Comparison of ENCODE assay signal across 11 cellular contexts in genomic region chr9:94655739-94656138, GRCh38. TPM values are rescaled to one million over a fixed set of nuclear protein-coding genes. Genes with fewer than 3 reads are reported as not detected.
A peak's percentile ranks its signal among the peaks of the same experiment; 100 is the strongest.
DNase-seq lines count a peak whose midpoint lies in the region; ATAC-seq and TF ChIP-seq lines count a peak whose summit lies in the region.
"Had no signal": no experiment of that assay in that cellular context is flagged by ENCODE, and none has a peak within 500 bp of the region (broad histone marks: within the 10 kb centered on the region; RNA-seq: fewer than 3 reads in every experiment).

No MANE protein-coding gene starts in this region.

- H4K20me1 ChIP-seq in DND-41 (ENCODE audit: insufficient read depth, low read length) (no peaks in the 10 kb centered on the region), GM23338 (replicated peaks; ENCODE audit: insufficient read depth) (no peaks in the 10 kb centered on the region)

- H3K4me2 ChIP-seq in DND-41 (ENCODE audit: insufficient read depth, low read length) (peak overlapping the region; percentile 63), GM23338 (no peak overlapping the region)

- intact Hi-C loops in natural killer cell (cut with micrococcal nuclease) (no loop called here), adrenal gland (cut with DNase I) (no loop called here)

- H3K27me3 ChIP-seq in DND-41 (ENCODE audit: insufficient read depth, low read length, poor library complexity) (peaks cover 16% of the 10 kb centered on the region), GM23338 (ENCODE audit: insufficient read depth) (no peaks in the 10 kb centered on the region), adrenal gland (no peaks in the 10 kb centered on the region)

- no peaks in the 10 kb centered on the region for H3K36me3 ChIP-seq in DND-41 (ENCODE audit: insufficient read depth, low read length)
- no peaks in the 10 kb centered on the region for H3K36me3 ChIP-seq in GM23338 (ENCODE audit: insufficient read depth)
- H3K36me3 ChIP-seq in adrenal gland (replicated peaks in 1 of 2) = no peaks in the 10 kb centered on the region

- CTCF ChIA-PET in activated CD4-positive, alpha-beta memory T cell treated with anti-CD3 and anti-CD28 coated beads, Interleukin-2, amount 10 ng/mL, durations not matched to agents 7 days and 5 days (lab: Charles Lee) = interaction anchor here (1.8 to 2.2 kb wide), 2 partner anchors 14 to 25 kb away, joined by 7 to 14 read pairs; no protein-coding TSS in a partner anchor

- H3K4me3 ChIP-seq in DND-41 (ENCODE audit: low read depth in 1 of 2, low read length in 2 of 2) = peak overlapping the region in 1 of 2 experiments; percentile 43; a peak in 2 of 4 replicates
- no peak overlapping the region for H3K4me3 ChIP-seq in GM23338
- peak overlapping the region in 1 of 4 donors; percentile 26 for H3K4me3 ChIP-seq in adrenal gland

- H3K4me3 Mint-ChIP-seq in GM23338 (no peak overlapping the region), natural killer cell (peak overlapping the region; percentile 84)
- H3K4me3 Mint-ChIP-seq in activated CD4-positive, alpha-beta memory T cell treated with anti-CD3 and anti-CD28 coated beads, Interleukin-2, amount 10 ng/mL, durations not matched to agents 7 days and 5 days = peak overlapping the region; percentile 62
- H3K4me3 Mint-ChIP-seq: neural crest cell had no signal

- H3K79me2 ChIP-seq in DND-41 (ENCODE audit: insufficient read depth, low read length) (no peaks in the 10 kb centered on the region), GM23338 (replicated peaks; ENCODE audit: insufficient read depth) (no peaks in the 10 kb centered on the region)

- H3K4me1 ChIP-seq in DND-41 (ENCODE audit: insufficient read depth, low read length) (peaks cover 19% of the 10 kb centered on the region), GM23338 (ENCODE audit: insufficient read depth) (peaks cover 6% of the 10 kb centered on the region), adrenal gland (replicated peaks in 1 of 2) (no peaks in the 10 kb centered on the region)

- ATAC-seq in DND-41 (ENCODE audit: insufficient read depth, low read depth) (peak; percentile 59; the same call in 2 of the 3 replicates), GM23338 (no peak), natural killer cell (peak in 1 of 3 donors; percentile 38), GM21786 (IDR thresholded peaks at IDR 0.05; ENCODE audit: unreplicated experiment) (no peak)

- peak; percentile 5 for DNase-seq in DND-41
- DNase-seq in GM23338 (ENCODE audit: low spot score) = no peak
- DNase-seq in activated CD4-positive, alpha-beta memory T cell treated with anti-CD3 and anti-CD28 coated beads, Interleukin-2, amount 10 ng/mL, durations not matched to agents 7 days and 5 days = peak; percentile 19
- DNase-seq in natural killer cell = no peak
- DNase-seq in mucosa of gallbladder (ENCODE audit: low spot score) = no peak
- no peak for DNase-seq in adrenal gland
- no peak for DNase-seq in stimulated activated CD4-positive, alpha-beta T cell treated with anti-CD3 and anti-CD28 coated beads, Interleukin-4, amount 100 ng/mL, for 4 hours
- DNase-seq: DMS153 had no signal

- H3K36me3 Mint-ChIP-seq in GM23338 (ENCODE audit: low read depth) (no peaks in the 10 kb centered on the region; the same call in 1 of the 3 replicates), natural killer cell (no peaks in the 10 kb centered on the region)
- H3K36me3 Mint-ChIP-seq in activated CD4-positive, alpha-beta memory T cell treated with anti-CD3 and anti-CD28 coated beads, Interleukin-2, amount 10 ng/mL, durations not matched to agents 7 days and 5 days (ENCODE audit: low read depth) = no peaks in the 10 kb centered on the region

- no peaks in the 10 kb centered on the region for H3F3A ChIP-seq in GM23338 (replicated peaks; ENCODE audit: low read depth)

- 55 to 75% (median 71%) methylated on average over 10 of the region's 10 CpGs for WGBS in adrenal gland, 4 donors

- H3K27me3 Mint-ChIP-seq in GM23338 (ENCODE audit: insufficient read depth, low read depth, poor library complexity) (peaks cover 4% of the 10 kb centered on the region), natural killer cell (ENCODE audit: low read depth in 2 of 2) (peaks cover 6 to 8% of the 10 kb centered on the region in 2 donors)
- peaks cover 20% of the 10 kb centered on the region for H3K27me3 Mint-ChIP-seq in activated CD4-positive, alpha-beta memory T cell treated with anti-CD3 and anti-CD28 coated beads, Interleukin-2, amount 10 ng/mL, durations not matched to agents 7 days and 5 days

- H3K27ac ChIP-seq in DND-41 (ENCODE audit: low read length) (no peak overlapping the region), GM23338 (ENCODE audit: low read depth) (no peak overlapping the region), adrenal gland (peak overlapping the region in 1 of 5 donors; percentile 29)

- peak overlapping the region; percentile 24; the same call in 1 of the 2 replicates for H3K9ac ChIP-seq in DND-41 (ENCODE audit: low read depth, low read length)

- POLR2A ChIA-PET in activated CD4-positive, alpha-beta memory T cell treated with anti-CD3 and anti-CD28 coated beads, Interleukin-2, amount 10 ng/mL, durations not matched to agents 7 days and 5 days (lab: Charles Lee) = no interaction called here

- H3K27ac Mint-ChIP-seq in GM23338 (no peak overlapping the region), natural killer cell (peak overlapping the region; percentile 74 to 84)
- H3K27ac Mint-ChIP-seq in activated CD4-positive, alpha-beta memory T cell treated with anti-CD3 and anti-CD28 coated beads, Interleukin-2, amount 10 ng/mL, durations not matched to agents 7 days and 5 days = peak overlapping the region; percentile 55

- no peaks in the 10 kb centered on the region for H3K9me2 ChIP-seq in GM23338 (ENCODE audit: insufficient read depth)

- H3K9me3 ChIP-seq in DND-41 (ENCODE audit: insufficient read depth, low read length, severe bottlenecking) (no peaks in the 10 kb centered on the region), adrenal gland (replicated peaks in 1 of 3) (no peaks in the 10 kb centered on the region)

- H3K4me1 Mint-ChIP-seq in GM23338 = peaks cover 22% of the 10 kb centered on the region
- peaks cover 19% of the 10 kb centered on the region for H3K4me1 Mint-ChIP-seq in activated CD4-positive, alpha-beta memory T cell treated with anti-CD3 and anti-CD28 coated beads, Interleukin-2, amount 10 ng/mL, durations not matched to agents 7 days and 5 days
- peaks cover 19 to 25% of the 10 kb centered on the region in 2 donors for H3K4me1 Mint-ChIP-seq in natural killer cell

- peak overlapping the region; percentile 62 for H2AFZ ChIP-seq in DND-41 (ENCODE audit: low read depth, low read length)
- H2AFZ ChIP-seq in GM23338 = peak overlapping the region; percentile 86; the same call in 1 of the 2 replicates

- no peak for TF ChIP-seq CTCF in DND-41 (IDR thresholded peaks at IDR 0.05; ENCODE audit: borderline replicate concordance, extremely low read depth, low read length, poor library complexity, severe bottlenecking)
- TF ChIP-seq CTCF in GM23338 (conservative IDR thresholded peaks at IDR 0.05; ENCODE audit: low read depth in 2 of 2) = no peak
- TF ChIP-seq CTCF in natural killer cell (IDR thresholded peaks at IDR 0.05) = no peak
- no peak for TF ChIP-seq CTCF in adrenal gland (IDR thresholded peaks at IDR 0.05)

- H3K9me3 Mint-ChIP-seq in GM23338 = no peaks in the 10 kb centered on the region
- H3K9me3 Mint-ChIP-seq in activated CD4-positive, alpha-beta memory T cell treated with anti-CD3 and anti-CD28 coated beads, Interleukin-2, amount 10 ng/mL, durations not matched to agents 7 days and 5 days = no peaks in the 10 kb centered on the region
- H3K9me3 Mint-ChIP-seq in natural killer cell = no peaks in the 10 kb centered on the region
- H3K9me3 Mint-ChIP-seq: neural crest cell had no signal

- no peak for TF ChIP-seq POLR2A in adrenal gland (IDR thresholded peaks at IDR 0.05)

TF ChIP-seq in GM23338, 12 proteins besides CTCF, POLR2A, EP300 and RAD21 (continues in another document):
- TF ChIP-seq STAT1 (IDR thresholded peaks at IDR 0.05; ENCODE audit: unreplicated experiment) = no peak
- TF ChIP-seq ZNF331 (CRISPR knock-in tag; IDR thresholded peaks at IDR 0.05; ENCODE audit: low read depth) = no peak
- TF ChIP-seq, protein P1, sequence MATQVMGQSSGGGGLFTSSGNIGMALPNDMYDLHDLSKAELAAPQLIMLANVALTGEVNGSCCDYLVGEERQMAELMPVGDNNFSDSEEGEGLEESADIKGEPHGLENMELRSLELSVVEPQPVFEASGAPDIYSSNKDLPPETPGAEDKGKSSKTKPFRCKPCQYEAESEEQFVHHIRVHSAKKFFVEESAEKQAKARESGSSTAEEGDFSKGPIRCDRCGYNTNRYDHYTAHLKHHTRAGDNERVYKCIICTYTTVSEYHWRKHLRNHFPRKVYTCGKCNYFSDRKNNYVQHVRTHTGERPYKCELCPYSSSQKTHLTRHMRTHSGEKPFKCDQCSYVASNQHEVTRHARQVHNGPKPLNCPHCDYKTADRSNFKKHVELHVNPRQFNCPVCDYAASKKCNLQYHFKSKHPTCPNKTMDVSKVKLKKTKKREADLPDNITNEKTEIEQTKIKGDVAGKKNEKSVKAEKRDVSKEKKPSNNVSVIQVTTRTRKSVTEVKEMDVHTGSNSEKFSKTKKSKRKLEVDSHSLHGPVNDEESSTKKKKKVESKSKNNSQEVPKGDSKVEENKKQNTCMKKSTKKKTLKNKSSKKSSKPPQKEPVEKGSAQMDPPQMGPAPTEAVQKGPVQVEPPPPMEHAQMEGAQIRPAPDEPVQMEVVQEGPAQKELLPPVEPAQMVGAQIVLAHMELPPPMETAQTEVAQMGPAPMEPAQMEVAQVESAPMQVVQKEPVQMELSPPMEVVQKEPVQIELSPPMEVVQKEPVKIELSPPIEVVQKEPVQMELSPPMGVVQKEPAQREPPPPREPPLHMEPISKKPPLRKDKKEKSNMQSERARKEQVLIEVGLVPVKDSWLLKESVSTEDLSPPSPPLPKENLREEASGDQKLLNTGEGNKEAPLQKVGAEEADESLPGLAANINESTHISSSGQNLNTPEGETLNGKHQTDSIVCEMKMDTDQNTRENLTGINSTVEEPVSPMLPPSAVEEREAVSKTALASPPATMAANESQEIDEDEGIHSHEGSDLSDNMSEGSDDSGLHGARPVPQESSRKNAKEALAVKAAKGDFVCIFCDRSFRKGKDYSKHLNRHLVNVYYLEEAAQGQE (IDR thresholded peaks at IDR 0.05; ENCODE audit: unreplicated experiment) = no peak

RNA-seq across cellular contexts. Expression of gene FBP1, which starts 16.4 kb away (rescaled TPM):
- total RNA-seq in GM23338 (2014; rRNA removed; shearing (Covaris generic)) = 2.5 and 3.3 TPM in 2 replicates
- polyA plus RNA-seq in GM23338 (2016; fragmentation: Nextera tagmentation; extraction: Ambion mirVana) = 1.7 and 3.0 TPM in 2 replicates
- total RNA-seq in activated CD4-positive, alpha-beta memory T cell treated with anti-CD3 and anti-CD28 coated beads, Interleukin-2, amount 10 ng/mL, durations not matched to agents 7 days and 5 days = under 1 TPM; 0.40 to 0.65 TPM
- 10 to 100 TPM; 14.0 to 17.0 (median 15.5) TPM for total RNA-seq in natural killer cell
- total RNA-seq in mucosa of gallbladder = 50.5 TPM
- 10 to 100 TPM; 29.7 to 47.1 (median 33.9) TPM for total RNA-seq in adrenal gland
- 10 to 100 TPM; 29.5 to 61.1 (median 51.1) TPM for polyA plus RNA-seq in adrenal gland
- total RNA-seq: bronchial epithelial cell had no signal

Comparison
In these comparisons a context has a peak if more than half of its experiments do, and no peak if none do; other contexts are left out.
1. DNase-seq: peak in DND-41 (single experiment) and activated CD4-positive, alpha-beta memory T cell treated with anti-CD3 and anti-CD28 coated beads, Interleukin-2, amount 10 ng/mL, durations not matched to agents 7 days and 5 days (single experiment); none in GM23338 (single experiment), natural killer cell (single experiment), mucosa of gallbladder (single experiment), adrenal gland (0 of 7) and stimulated activated CD4-positive, alpha-beta T cell treated with anti-CD3 and anti-CD28 coated beads, Interleukin-4, amount 100 ng/mL, for 4 hours (0 of 2).